15 cellular contexts compared by ENCODE assay signal in genomic region chr18:32368170-32368569, GRCh38.
DNase-seq lines count a peak whose midpoint lies in the region; ATAC-seq and TF ChIP-seq lines count a peak whose summit lies in the region.
"Had no signal": no experiment of that assay in that cellular context is flagged by ENCODE, and none has a peak within 500 bp of the region (broad histone marks: within the 10 kb centered on the region; RNA-seq: fewer than 3 reads in every experiment).

No MANE protein-coding gene starts in this region.

- no peak overlapping the region for H3K14ac ChIP-seq in mesenchymal stem cell (ENCODE audit: low read length in 2 of 2)

- peak overlapping the region in 1 of 2 experiments; percentile 42 for H2BK12ac ChIP-seq in mesenchymal stem cell (ENCODE audit: low read length in 2 of 2)

- H3K4me2 ChIP-seq in PC-9 (peak overlapping the region; percentile 49), mesenchymal stem cell (ENCODE audit: low read length, poor library complexity, severe bottlenecking) (no peak overlapping the region)

- no peak overlapping the region for H3K4ac ChIP-seq in mesenchymal stem cell (ENCODE audit: low read depth in 1 of 2, low read length in 2 of 2)

- POLR2A ChIA-PET in PC-9 (lab: Charles Lee; ENCODE audit: unreplicated experiment), result no interaction called here
- POLR2A ChIA-PET in activated CD4-positive, alpha-beta memory T cell treated with anti-CD3 and anti-CD28 coated beads, Interleukin-2, amount 10 ng/mL, durations not matched to agents 7 days and 5 days (lab: Charles Lee), result no interaction called here

- TF ChIP-seq CTCF in PC-9 (conservative IDR thresholded peaks at IDR 0.05) (no peak), transverse colon (IDR thresholded peaks at IDR 0.05) (no peak)

- H3K9me2 ChIP-seq in PC-9 (ENCODE audit: insufficient read depth), result no peaks in the 10 kb centered on the region

- no peak for TF ChIP-seq EP300 in transverse colon (IDR thresholded peaks at IDR 0.05; ENCODE audit: low read depth)

- no peak overlapping the region for H3K4me3 Mint-ChIP-seq in activated CD4-positive, alpha-beta memory T cell treated with anti-CD3 and anti-CD28 coated beads, Interleukin-2, amount 10 ng/mL, durations not matched to agents 7 days and 5 days
- H3K4me3 Mint-ChIP-seq: activated naive CD4-positive, alpha-beta T cell treated with anti-CD3 and anti-CD28 coated beads, Interleukin-2, amount 50 U/mL, for 24 hours; activated T-cell treated with anti-CD3 and anti-CD28 coated beads, Interleukin-2, amount 50 U/mL, for 24 hours; stimulated activated effector memory CD8-positive, alpha-beta T cell treated with anti-CD3 and anti-CD28 coated beads, Interleukin-12 subunit alpha, Interleukin-12 subunit beta, amount 100 ng/mL, for 72 hours had no signal

- H2BK15ac ChIP-seq in mesenchymal stem cell (ENCODE audit: low read depth, poor library complexity, severe bottlenecking), result peak overlapping the region; percentile 20

- no peak for TF ChIP-seq POLR2A in transverse colon (IDR thresholded peaks at IDR 0.05)

- H3K4me1 Mint-ChIP-seq in activated CD4-positive, alpha-beta memory T cell treated with anti-CD3 and anti-CD28 coated beads, Interleukin-2, amount 10 ng/mL, durations not matched to agents 7 days and 5 days, result no peaks in the 10 kb centered on the region
- H3K4me1 Mint-ChIP-seq: activated naive CD4-positive, alpha-beta T cell treated with anti-CD3 and anti-CD28 coated beads, Interleukin-2, amount 50 U/mL, for 24 hours; stimulated activated effector memory CD8-positive, alpha-beta T cell treated with anti-CD3 and anti-CD28 coated beads, Interleukin-12 subunit alpha, Interleukin-12 subunit beta, amount 100 ng/mL, for 72 hours had no signal

- H3K27ac Mint-ChIP-seq in activated CD4-positive, alpha-beta memory T cell treated with anti-CD3 and anti-CD28 coated beads, Interleukin-2, amount 10 ng/mL, durations not matched to agents 7 days and 5 days, result no peak overlapping the region
- H3K27ac Mint-ChIP-seq: activated naive CD4-positive, alpha-beta T cell treated with anti-CD3 and anti-CD28 coated beads, Interleukin-2, amount 50 U/mL, for 24 hours; activated T-cell treated with anti-CD3 and anti-CD28 coated beads, Interleukin-2, amount 50 U/mL, for 24 hours; stimulated activated effector memory CD8-positive, alpha-beta T cell treated with anti-CD3 and anti-CD28 coated beads, Interleukin-12 subunit alpha, Interleukin-12 subunit beta, amount 100 ng/mL, for 72 hours had no signal

- no peaks in the 10 kb centered on the region for H3K9me3 Mint-ChIP-seq in activated CD4-positive, alpha-beta memory T cell treated with anti-CD3 and anti-CD28 coated beads, Interleukin-2, amount 10 ng/mL, durations not matched to agents 7 days and 5 days
- H3K9me3 Mint-ChIP-seq: activated naive CD4-positive, alpha-beta T cell treated with anti-CD3 and anti-CD28 coated beads, Interleukin-2, amount 50 U/mL, for 24 hours; activated T-cell treated with anti-CD3 and anti-CD28 coated beads, Interleukin-2, amount 50 U/mL, for 24 hours; stimulated activated effector memory CD8-positive, alpha-beta T cell treated with anti-CD3 and anti-CD28 coated beads, Interleukin-12 subunit alpha, Interleukin-12 subunit beta, amount 100 ng/mL, for 72 hours had no signal

- CTCF ChIA-PET in PC-9 (lab: Charles Lee), result no interaction called here
- CTCF ChIA-PET in activated CD4-positive, alpha-beta memory T cell treated with anti-CD3 and anti-CD28 coated beads, Interleukin-2, amount 10 ng/mL, durations not matched to agents 7 days and 5 days (lab: Charles Lee), result interaction anchor here (1.1 kb wide), 1 partner anchor 17 kb away, joined by 4 read pairs; no protein-coding TSS in a partner anchor

- H2AK5ac ChIP-seq in mesenchymal stem cell (ENCODE audit: low read length, severe bottlenecking), result no peak overlapping the region

- peaks cover 51% of the 10 kb centered on the region for H3K79me2 ChIP-seq in PC-9 (ENCODE audit: low read depth)

- H2BK120ac ChIP-seq in mesenchymal stem cell (ENCODE audit: low read depth, low read length), result no peak overlapping the region

- no peaks in the 10 kb centered on the region for H3K36me3 Mint-ChIP-seq in activated CD4-positive, alpha-beta memory T cell treated with anti-CD3 and anti-CD28 coated beads, Interleukin-2, amount 10 ng/mL, durations not matched to agents 7 days and 5 days (ENCODE audit: low read depth)
- H3K36me3 Mint-ChIP-seq: activated naive CD4-positive, alpha-beta T cell treated with anti-CD3 and anti-CD28 coated beads, Interleukin-2, amount 50 U/mL, for 24 hours; stimulated activated effector memory CD8-positive, alpha-beta T cell treated with anti-CD3 and anti-CD28 coated beads, Interleukin-12 subunit alpha, Interleukin-12 subunit beta, amount 100 ng/mL, for 72 hours had no signal

- H3K18ac ChIP-seq in mesenchymal stem cell (ENCODE audit: low read depth in 1 of 2, low read length in 2 of 2), result no peak overlapping the region

- H3K4me1 ChIP-seq in PC-9 (replicated peaks; ENCODE audit: insufficient read depth) (peaks cover 88% of the 10 kb centered on the region), mesenchymal stem cell (ENCODE audit: control insufficient read depth, insufficient read depth, low read depth, low read length) (peaks cover 6% of the 10 kb centered on the region), transverse colon (peaks cover 23 to 66% (median 32%) of the 10 kb centered on the region in 4 donors)

- no TSS peak for BruUV-seq in PC-9 (replicated peaks; lab: Mats Ljungman, UMichigan)

- peaks cover 9% of the 10 kb centered on the region for H3K79me1 ChIP-seq in mesenchymal stem cell (replicated peaks; ENCODE audit: low read length, poor library complexity, severe bottlenecking)

- H2AFZ ChIP-seq in PC-9 (no peak overlapping the region), mesenchymal stem cell (ENCODE audit: low read depth, low read length) (no peak overlapping the region)

- peaks cover 34% of the 10 kb centered on the region for H3F3A ChIP-seq in PC-9 (ENCODE audit: insufficient read depth, low read depth)

- H3K27me3 Mint-ChIP-seq in activated CD4-positive, alpha-beta memory T cell treated with anti-CD3 and anti-CD28 coated beads, Interleukin-2, amount 10 ng/mL, durations not matched to agents 7 days and 5 days, result peaks cover 5% of the 10 kb centered on the region

- DNase-seq in PC-9, result peak in 1 of 2 experiments; percentile 48
- DNase-seq in epithelial cell of prostate (ENCODE audit: low read depth, low spot score), result no peak
- peak; percentile 64 for DNase-seq in mesenchymal stem cell
- DNase-seq in transverse colon, result no peak
- DNase-seq in activated CD4-positive, alpha-beta memory T cell treated with anti-CD3 and anti-CD28 coated beads, Interleukin-2, amount 10 ng/mL, durations not matched to agents 7 days and 5 days, result no peak
- no peak for DNase-seq in RPMI8226
- DNase-seq: activated T-cell treated with anti-CD3 and anti-CD28 coated beads, Interleukin-2, amount 50 U/mL, for 24 hours; NCI-H1105; occipital lobe; T-helper 9 cell had no signal

- no peak overlapping the region for H4K91ac ChIP-seq in mesenchymal stem cell (ENCODE audit: low read length)

- H3K27me3 ChIP-seq in PC-9 (ENCODE audit: insufficient read depth, low read depth) (no peaks in the 10 kb centered on the region), mesenchymal stem cell (ENCODE audit: control insufficient read depth in 1 of 2, insufficient read depth in 1 of 2, low read length in 2 of 2) (no peaks in the 10 kb centered on the region), transverse colon (no peaks in the 10 kb centered on the region)

- H3K27ac ChIP-seq in PC-9 (peak overlapping the region; percentile 90), epithelial cell of prostate (peak overlapping the region; percentile 49), mesenchymal stem cell (ENCODE audit: low read length, poor library complexity, severe bottlenecking) (no peak overlapping the region), transverse colon (peak overlapping the region; percentile 24 to 50 (median 44))

- H2BK5ac ChIP-seq in mesenchymal stem cell (ENCODE audit: low read depth, low read length, poor library complexity, severe bottlenecking), result no peak overlapping the region

- H3K36me3 ChIP-seq in PC-9 (ENCODE audit: low read depth) (no peaks in the 10 kb centered on the region), mesenchymal stem cell (ENCODE audit: control insufficient read depth in 1 of 2, insufficient read depth in 2 of 2, low read depth in 1 of 2, low read length in 2 of 2) (no peaks in the 10 kb centered on the region), transverse colon (no peaks in the 10 kb centered on the region)

- H3K9me3 ChIP-seq in PC-9 (ENCODE audit: insufficient read depth, low read depth) (no peaks in the 10 kb centered on the region), mesenchymal stem cell (ENCODE audit: control insufficient read depth, low read length) (no peaks in the 10 kb centered on the region), transverse colon (no peaks in the 10 kb centered on the region)

- H3K23ac ChIP-seq in mesenchymal stem cell (ENCODE audit: low read length in 2 of 2), result no peak overlapping the region

- H3K9ac ChIP-seq in mesenchymal stem cell (ENCODE audit: low read length), result no peak overlapping the region

- no peak for ATAC-seq in HG02885 (IDR thresholded peaks at IDR 0.05; ENCODE audit: poor library complexity, unreplicated experiment)
- ATAC-seq: sciatic nerve; SK-N-SH treated with all-trans-retinoic acid at 6 μM for 48 hours; stimulated activated effector memory CD8-positive, alpha-beta T cell treated with anti-CD3 and anti-CD28 coated beads, Interleukin-12 subunit alpha, Interleukin-12 subunit beta, amount 100 ng/mL, for 72 hours had no signal

- intact Hi-C loops in PC-9 (cut with micrococcal nuclease; ENCODE audit: unreplicated experiment) (no loop called here), transverse colon (cut with DNase I; ENCODE audit: low total_unique reads) (no loop called here)

- in situ Hi-C loops in transverse colon (cut with MboI; ENCODE audit: low pct_ligation_motif_present in 1 of 4, low pct_unique_long_range_greater_than_20kb in 1 of 4, low sequenced_read_pairs in 3 of 4), result loop anchor here in 1 of 4 donors (25.0 kb wide), 1 partner anchor 94 kb away; the partner anchor contains the start of gene GAREM1

- H3K4me3 ChIP-seq in PC-9, result no peak overlapping the region
- no peak overlapping the region for H3K4me3 ChIP-seq in mesenchymal stem cell (ENCODE audit: insufficient read depth in 1 of 2, low read depth in 1 of 2, low read length in 2 of 2)
- no peak overlapping the region for H3K4me3 ChIP-seq in transverse colon

- no peaks in the 10 kb centered on the region for H4K20me1 ChIP-seq in PC-9 (ENCODE audit: insufficient read depth)

- H4K8ac ChIP-seq in mesenchymal stem cell (ENCODE audit: low read length), result no peak overlapping the region
